1 cellular context compared by ENCODE assay signal in the genomic region with DNA sequence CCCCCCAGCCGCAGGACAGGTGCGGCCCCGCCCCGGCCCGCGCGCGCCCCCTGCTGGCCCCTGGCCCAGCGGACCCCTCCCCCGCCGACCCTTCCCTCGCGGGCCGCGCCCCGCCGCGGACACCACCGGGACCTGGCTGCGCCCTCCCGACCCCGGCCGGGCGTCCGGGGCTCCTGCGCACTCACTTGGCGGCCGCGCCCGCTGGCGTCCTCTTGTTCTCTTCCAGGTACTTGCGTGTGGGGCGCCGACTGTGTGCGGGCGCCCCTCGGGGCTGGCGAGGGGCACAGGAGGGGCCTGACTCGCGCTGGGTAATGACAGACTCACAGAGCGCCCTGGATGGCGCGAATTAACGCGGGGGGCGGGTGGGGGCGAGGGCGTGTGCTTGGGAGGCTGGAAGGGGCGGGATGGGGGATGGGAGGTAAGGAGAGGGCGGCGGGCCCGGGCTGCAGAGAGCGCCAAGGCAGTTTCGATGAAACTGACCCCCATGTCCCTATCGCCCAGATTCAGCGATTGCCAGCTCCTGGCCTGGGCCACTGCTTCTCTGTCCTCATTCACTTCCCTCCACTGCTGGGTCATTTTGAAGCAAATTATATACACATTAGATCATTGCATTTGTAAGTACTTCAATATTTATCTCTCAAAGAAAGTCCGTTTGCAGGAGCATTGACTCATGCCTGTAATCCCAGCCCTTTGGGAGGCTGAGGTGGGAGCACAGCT.
TF ChIP-seq lines count a peak whose summit lies in the region.

No MANE protein-coding gene starts in this region.

TF ChIP-seq in HepG2, 621 proteins besides CTCF, POLR2A, EP300 and RAD21 (continued from another document and continues in another):
- TF ChIP-seq, protein P1, sequence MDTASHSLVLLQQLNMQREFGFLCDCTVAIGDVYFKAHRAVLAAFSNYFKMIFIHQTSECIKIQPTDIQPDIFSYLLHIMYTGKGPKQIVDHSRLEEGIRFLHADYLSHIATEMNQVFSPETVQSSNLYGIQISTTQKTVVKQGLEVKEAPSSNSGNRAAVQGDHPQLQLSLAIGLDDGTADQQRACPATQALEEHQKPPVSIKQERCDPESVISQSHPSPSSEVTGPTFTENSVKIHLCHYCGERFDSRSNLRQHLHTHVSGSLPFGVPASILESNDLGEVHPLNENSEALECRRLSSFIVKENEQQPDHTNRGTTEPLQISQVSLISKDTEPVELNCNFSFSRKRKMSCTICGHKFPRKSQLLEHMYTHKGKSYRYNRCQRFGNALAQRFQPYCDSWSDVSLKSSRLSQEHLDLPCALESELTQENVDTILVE (CRISPR knock-in tag; IDR thresholded peaks at IDR 0.05), result no peak
- TF ChIP-seq ZNF124 (CRISPR knock-in tag; IDR thresholded peaks at IDR 0.05) (no peak), ZBTB20 (CRISPR knock-in tag; IDR thresholded peaks at IDR 0.05; ENCODE audit: borderline replicate concordance, low read depth) (peak; percentile 48; the same call in 1 of the 2 replicates), MIXL1 (CRISPR knock-in tag; IDR thresholded peaks at IDR 0.05) (peak; percentile 14; the same call in 1 of the 2 replicates), ZNF781 (CRISPR knock-in tag; IDR thresholded peaks at IDR 0.05; ENCODE audit: borderline replicate concordance, not compliant biosample characterization) (peak; percentile 64), JARID2 (CRISPR knock-in tag; IDR thresholded peaks at IDR 0.05; ENCODE audit: insufficient replicate concordance) (peak; percentile 71), KDM5A (IDR thresholded peaks at IDR 0.05; ENCODE audit: borderline replicate concordance, low read length) (peak; percentile 14), ASH2L (IDR thresholded peaks at IDR 0.05; ENCODE audit: insufficient read length, low read depth, low read length) (peak; percentile 29), PHF8 (CRISPR knock-in tag; IDR thresholded peaks at IDR 0.05) (peak; percentile 35; the same call in 1 of the 2 replicates), ZC3H4 (CRISPR knock-in tag; IDR thresholded peaks at IDR 0.05; ENCODE audit: borderline replicate concordance) (no peak), ZNF335 (CRISPR knock-in tag; IDR thresholded peaks at IDR 0.05) (peak; percentile 52; the same call in 1 of the 2 replicates), ZNF556 (CRISPR knock-in tag; IDR thresholded peaks at IDR 0.05; ENCODE audit: borderline replicate concordance) (no peak), FOXJ3 (CRISPR knock-in tag; IDR thresholded peaks at IDR 0.05; ENCODE audit: borderline replicate concordance) (no peak), AHR (CRISPR knock-in tag; IDR thresholded peaks at IDR 0.05) (peak; percentile 63; the same call in 1 of the 2 replicates), HDAC1 (CRISPR knock-in tag; IDR thresholded peaks at IDR 0.05) (peak; percentile 45; the same call in 1 of the 2 replicates), SAP130 (CRISPR knock-in tag; IDR thresholded peaks at IDR 0.05; ENCODE audit: low read depth) (peak; percentile 17), YEATS4 (CRISPR knock-in tag; IDR thresholded peaks at IDR 0.05; ENCODE audit: borderline replicate concordance) (peak; percentile 44), ZSCAN31 (CRISPR knock-in tag; IDR thresholded peaks at IDR 0.05; ENCODE audit: low read depth) (0 out of 2 replicates have a peak, but pooled peaks have one; percentile 2), ZNF543 (CRISPR knock-in tag; IDR thresholded peaks at IDR 0.05) (no peak), REL (CRISPR knock-in tag; conservative IDR thresholded peaks at IDR 0.05) (no peak), ZKSCAN1 (IDR thresholded peaks at IDR 0.05; ENCODE audit: low read length) (no peak), MAX (IDR thresholded peaks at IDR 0.05) (0 out of 2 replicates have a peak, but pooled peaks have one; percentile 44), ZFP91 (CRISPR knock-in tag; IDR thresholded peaks at IDR 0.05; ENCODE audit: borderline replicate concordance) (no peak), ARNT (IDR thresholded peaks at IDR 0.05) (no peak), ERF (CRISPR knock-in tag; IDR thresholded peaks at IDR 0.05) (no peak), ZFP82 (CRISPR knock-in tag; IDR thresholded peaks at IDR 0.05; ENCODE audit: borderline replicate concordance) (peak; percentile 71; the same call in 1 of the 2 replicates), ZNF687 (CRISPR knock-in tag; IDR thresholded peaks at IDR 0.05) (peak; percentile 49), ZFX (CRISPR knock-in tag; IDR thresholded peaks at IDR 0.05; ENCODE audit: low read depth) (peak; percentile 31), NONO (IDR thresholded peaks at IDR 0.05) (no peak), NONO (CRISPR knock-in tag; conservative IDR thresholded peaks at IDR 0.05) (peak; percentile 49; the same call in 1 of the 2 replicates), SPEN (CRISPR knock-in tag; IDR thresholded peaks at IDR 0.05; ENCODE audit: low read depth) (peak; percentile 31; the same call in 1 of the 2 replicates), ZNF670 (CRISPR knock-in tag; IDR thresholded peaks at IDR 0.05; ENCODE audit: borderline replicate concordance) (0 out of 2 replicates have a peak, but pooled peaks have one; percentile 5), ZNF777 (CRISPR knock-in tag; IDR thresholded peaks at IDR 0.05) (peak; percentile 74; the same call in 1 of the 2 replicates), TARDBP (CRISPR knock-in tag; IDR thresholded peaks at IDR 0.05) (no peak), ZEB1 (IDR thresholded peaks at IDR 0.05; ENCODE audit: insufficient replicate concordance, low read depth) (peak; percentile 31), TAF1 (CRISPR knock-in tag; IDR thresholded peaks at IDR 0.05) (peak; percentile 49), NCOR1 (IDR thresholded peaks at IDR 0.05; ENCODE audit: borderline replicate concordance, low read length) (peak; percentile 4; the same call in 1 of the 2 replicates), TBX2 (CRISPR knock-in tag; IDR thresholded peaks at IDR 0.05; ENCODE audit: borderline replicate concordance) (0 out of 2 replicates have a peak, but pooled peaks have one; percentile 22), CHD2 (IDR thresholded peaks at IDR 0.05; ENCODE audit: low read depth, low read length) (peak; percentile 19; the same call in 1 of the 2 replicates), SIN3A (IDR thresholded peaks at IDR 0.05; ENCODE audit: borderline replicate concordance, low read depth, low read length) (peak; percentile 40; the same call in 1 of the 2 replicates), HMGXB4 (CRISPR knock-in tag; IDR thresholded peaks at IDR 0.05; ENCODE audit: borderline replicate concordance in 1 of 2, low read depth in 1 of 2) (peak in 1 of 2 experiments; percentile 40; a peak in 2 of 4 replicates), SRY (CRISPR knock-in tag; IDR thresholded peaks at IDR 0.05) (no peak; the same call in 1 of the 2 replicates)
- TF ChIP-seq, protein P2, sequence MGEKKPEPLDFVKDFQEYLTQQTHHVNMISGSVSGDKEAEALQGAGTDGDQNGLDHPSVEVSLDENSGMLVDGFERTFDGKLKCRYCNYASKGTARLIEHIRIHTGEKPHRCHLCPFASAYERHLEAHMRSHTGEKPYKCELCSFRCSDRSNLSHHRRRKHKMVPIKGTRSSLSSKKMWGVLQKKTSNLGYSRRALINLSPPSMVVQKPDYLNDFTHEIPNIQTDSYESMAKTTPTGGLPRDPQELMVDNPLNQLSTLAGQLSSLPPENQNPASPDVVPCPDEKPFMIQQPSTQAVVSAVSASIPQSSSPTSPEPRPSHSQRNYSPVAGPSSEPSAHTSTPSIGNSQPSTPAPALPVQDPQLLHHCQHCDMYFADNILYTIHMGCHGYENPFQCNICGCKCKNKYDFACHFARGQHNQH (CRISPR knock-in tag; IDR thresholded peaks at IDR 0.05), result no peak
- TF ChIP-seq, protein P3, sequence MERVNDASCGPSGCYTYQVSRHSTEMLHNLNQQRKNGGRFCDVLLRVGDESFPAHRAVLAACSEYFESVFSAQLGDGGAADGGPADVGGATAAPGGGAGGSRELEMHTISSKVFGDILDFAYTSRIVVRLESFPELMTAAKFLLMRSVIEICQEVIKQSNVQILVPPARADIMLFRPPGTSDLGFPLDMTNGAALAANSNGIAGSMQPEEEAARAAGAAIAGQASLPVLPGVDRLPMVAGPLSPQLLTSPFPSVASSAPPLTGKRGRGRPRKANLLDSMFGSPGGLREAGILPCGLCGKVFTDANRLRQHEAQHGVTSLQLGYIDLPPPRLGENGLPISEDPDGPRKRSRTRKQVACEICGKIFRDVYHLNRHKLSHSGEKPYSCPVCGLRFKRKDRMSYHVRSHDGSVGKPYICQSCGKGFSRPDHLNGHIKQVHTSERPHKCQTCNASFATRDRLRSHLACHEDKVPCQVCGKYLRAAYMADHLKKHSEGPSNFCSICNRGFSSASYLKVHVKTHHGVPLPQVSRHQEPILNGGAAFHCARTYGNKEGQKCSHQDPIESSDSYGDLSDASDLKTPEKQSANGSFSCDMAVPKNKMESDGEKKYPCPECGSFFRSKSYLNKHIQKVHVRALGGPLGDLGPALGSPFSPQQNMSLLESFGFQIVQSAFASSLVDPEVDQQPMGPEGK (CRISPR knock-in tag; IDR thresholded peaks at IDR 0.05), result peak; percentile 45
- TF ChIP-seq, protein P4, sequence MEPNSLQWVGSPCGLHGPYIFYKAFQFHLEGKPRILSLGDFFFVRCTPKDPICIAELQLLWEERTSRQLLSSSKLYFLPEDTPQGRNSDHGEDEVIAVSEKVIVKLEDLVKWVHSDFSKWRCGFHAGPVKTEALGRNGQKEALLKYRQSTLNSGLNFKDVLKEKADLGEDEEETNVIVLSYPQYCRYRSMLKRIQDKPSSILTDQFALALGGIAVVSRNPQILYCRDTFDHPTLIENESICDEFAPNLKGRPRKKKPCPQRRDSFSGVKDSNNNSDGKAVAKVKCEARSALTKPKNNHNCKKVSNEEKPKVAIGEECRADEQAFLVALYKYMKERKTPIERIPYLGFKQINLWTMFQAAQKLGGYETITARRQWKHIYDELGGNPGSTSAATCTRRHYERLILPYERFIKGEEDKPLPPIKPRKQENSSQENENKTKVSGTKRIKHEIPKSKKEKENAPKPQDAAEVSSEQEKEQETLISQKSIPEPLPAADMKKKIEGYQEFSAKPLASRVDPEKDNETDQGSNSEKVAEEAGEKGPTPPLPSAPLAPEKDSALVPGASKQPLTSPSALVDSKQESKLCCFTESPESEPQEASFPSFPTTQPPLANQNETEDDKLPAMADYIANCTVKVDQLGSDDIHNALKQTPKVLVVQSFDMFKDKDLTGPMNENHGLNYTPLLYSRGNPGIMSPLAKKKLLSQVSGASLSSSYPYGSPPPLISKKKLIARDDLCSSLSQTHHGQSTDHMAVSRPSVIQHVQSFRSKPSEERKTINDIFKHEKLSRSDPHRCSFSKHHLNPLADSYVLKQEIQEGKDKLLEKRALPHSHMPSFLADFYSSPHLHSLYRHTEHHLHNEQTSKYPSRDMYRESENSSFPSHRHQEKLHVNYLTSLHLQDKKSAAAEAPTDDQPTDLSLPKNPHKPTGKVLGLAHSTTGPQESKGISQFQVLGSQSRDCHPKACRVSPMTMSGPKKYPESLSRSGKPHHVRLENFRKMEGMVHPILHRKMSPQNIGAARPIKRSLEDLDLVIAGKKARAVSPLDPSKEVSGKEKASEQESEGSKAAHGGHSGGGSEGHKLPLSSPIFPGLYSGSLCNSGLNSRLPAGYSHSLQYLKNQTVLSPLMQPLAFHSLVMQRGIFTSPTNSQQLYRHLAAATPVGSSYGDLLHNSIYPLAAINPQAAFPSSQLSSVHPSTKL (CRISPR knock-in tag; IDR thresholded peaks at IDR 0.05), result 0 out of 2 replicates have a peak, but pooled peaks have one; percentile 8
